Comparison of ENCODE assay signal across 1 cellular context in the genomic region with DNA sequence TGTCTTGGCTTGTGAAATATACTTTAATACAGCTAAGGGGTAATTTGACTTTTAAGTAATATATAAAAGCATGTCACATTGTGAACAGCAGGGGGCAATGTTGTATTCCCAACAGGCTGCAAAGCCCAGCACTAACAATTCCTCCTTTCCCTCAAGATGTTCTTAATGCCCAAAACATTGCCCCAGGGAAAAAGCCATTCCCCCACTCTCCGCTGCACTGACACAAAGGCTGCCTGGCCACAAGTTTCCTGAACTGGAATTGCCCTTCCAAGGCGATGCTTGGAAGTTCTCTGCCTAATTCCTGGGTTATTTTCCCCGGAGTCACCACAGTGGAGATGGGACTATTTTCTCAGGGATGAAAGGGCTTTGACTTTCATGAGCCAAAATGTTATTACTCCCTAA.
A peak's percentile ranks its signal among the peaks of the same experiment; 100 is the strongest.
TF ChIP-seq lines count a peak whose summit lies in the region.

No MANE protein-coding gene starts in this region.

TF ChIP-seq in HepG2, 621 proteins besides CTCF, POLR2A, EP300 and RAD21 (continued from another document and continues in another):
- TF ChIP-seq PRDM15 (CRISPR knock-in tag; IDR thresholded peaks at IDR 0.05) (no peak), CBX2 (IDR thresholded peaks at IDR 0.05; ENCODE audit: low read depth, low read length) (no peak), CBX2 (CRISPR knock-in tag; IDR thresholded peaks at IDR 0.05; ENCODE audit: low read depth) (peak; percentile 55; the same call in 1 of the 2 replicates), ZNF747 (CRISPR knock-in tag; IDR thresholded peaks at IDR 0.05; ENCODE audit: borderline replicate concordance) (no peak), ZNF703 (CRISPR knock-in tag; IDR thresholded peaks at IDR 0.05; ENCODE audit: borderline replicate concordance) (no peak), XBP1 (CRISPR knock-in tag; IDR thresholded peaks at IDR 0.05) (no peak), U2AF2 (IDR thresholded peaks at IDR 0.05; ENCODE audit: low read depth, low read length) (no peak), STAT6 (CRISPR knock-in tag; IDR thresholded peaks at IDR 0.05; ENCODE audit: borderline replicate concordance) (no peak), SMARCE1 (IDR thresholded peaks at IDR 0.05; ENCODE audit: borderline replicate concordance) (no peak), ZNF550 (CRISPR knock-in tag; IDR thresholded peaks at IDR 0.05; ENCODE audit: borderline replicate concordance) (no peak), PHB2 (IDR thresholded peaks at IDR 0.05; ENCODE audit: partially characterized antibody) (no peak), ONECUT2 (CRISPR knock-in tag; IDR thresholded peaks at IDR 0.05) (no peak), THAP11 (CRISPR knock-in tag; IDR thresholded peaks at IDR 0.05) (0 out of 2 replicates have a peak, but pooled peaks have one; percentile 42), MATR3 (CRISPR knock-in tag; IDR thresholded peaks at IDR 0.05) (no peak), SMYD3 (CRISPR knock-in tag; IDR thresholded peaks at IDR 0.05) (peak; percentile 73; the same call in 1 of the 2 replicates), FOSL2 (CRISPR knock-in tag; IDR thresholded peaks at IDR 0.05) (no peak), ZNF460 (CRISPR knock-in tag; IDR thresholded peaks at IDR 0.05; ENCODE audit: borderline replicate concordance) (no peak), ZNF446 (CRISPR knock-in tag; IDR thresholded peaks at IDR 0.05) (no peak), NFYC (CRISPR knock-in tag; IDR thresholded peaks at IDR 0.05) (no peak), ISX (CRISPR knock-in tag; conservative IDR thresholded peaks at IDR 0.05) (no peak), SNAPC5 (CRISPR knock-in tag; IDR thresholded peaks at IDR 0.05; ENCODE audit: borderline replicate concordance) (peak; percentile 40; the same call in 1 of the 2 replicates), ZNF883 (CRISPR knock-in tag; IDR thresholded peaks at IDR 0.05; ENCODE audit: not compliant biosample characterization) (no peak), FOXO1 (CRISPR knock-in tag; IDR thresholded peaks at IDR 0.05) (no peak), ZNF687 (CRISPR knock-in tag; IDR thresholded peaks at IDR 0.05) (no peak), NKX3-1 (CRISPR knock-in tag; IDR thresholded peaks at IDR 0.05) (no peak), HOXA9 (CRISPR knock-in tag; IDR thresholded peaks at IDR 0.05; ENCODE audit: borderline replicate concordance) (no peak), TBL1XR1 (IDR thresholded peaks at IDR 0.05; ENCODE audit: borderline replicate concordance, low read length, partially characterized antibody) (no peak), ZNF124 (CRISPR knock-in tag; IDR thresholded peaks at IDR 0.05) (no peak), CBFB (CRISPR knock-in tag; IDR thresholded peaks at IDR 0.05) (no peak), ARID2 (CRISPR knock-in tag; IDR thresholded peaks at IDR 0.05; ENCODE audit: borderline replicate concordance) (no peak), ZSCAN9 (CRISPR knock-in tag; IDR thresholded peaks at IDR 0.05; ENCODE audit: borderline replicate concordance) (0 out of 2 replicates have a peak, but pooled peaks have one; percentile 40), CSRNP1 (CRISPR knock-in tag; IDR thresholded peaks at IDR 0.05) (no peak), ELF3 (CRISPR knock-in tag; IDR thresholded peaks at IDR 0.05) (0 out of 2 replicates have a peak, but pooled peaks have one; percentile 10), NBN (conservative IDR thresholded peaks at IDR 0.05) (no peak)
- TF ChIP-seq, protein P1, sequence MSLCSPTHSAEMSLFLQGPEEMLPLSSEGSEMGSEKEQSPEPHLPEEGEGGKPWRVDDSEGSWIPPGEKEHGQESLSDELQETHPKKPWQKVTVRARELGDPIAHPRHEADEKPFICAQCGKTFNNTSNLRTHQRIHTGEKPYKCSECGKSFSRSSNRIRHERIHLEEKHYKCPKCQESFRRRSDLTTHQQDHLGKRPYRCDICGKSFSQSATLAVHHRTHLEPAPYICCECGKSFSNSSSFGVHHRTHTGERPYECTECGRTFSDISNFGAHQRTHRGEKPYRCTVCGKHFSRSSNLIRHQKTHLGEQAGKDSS (CRISPR knock-in tag; IDR thresholded peaks at IDR 0.05; ENCODE audit: borderline replicate concordance, low read depth) = no peak
- TF ChIP-seq, protein P2, sequence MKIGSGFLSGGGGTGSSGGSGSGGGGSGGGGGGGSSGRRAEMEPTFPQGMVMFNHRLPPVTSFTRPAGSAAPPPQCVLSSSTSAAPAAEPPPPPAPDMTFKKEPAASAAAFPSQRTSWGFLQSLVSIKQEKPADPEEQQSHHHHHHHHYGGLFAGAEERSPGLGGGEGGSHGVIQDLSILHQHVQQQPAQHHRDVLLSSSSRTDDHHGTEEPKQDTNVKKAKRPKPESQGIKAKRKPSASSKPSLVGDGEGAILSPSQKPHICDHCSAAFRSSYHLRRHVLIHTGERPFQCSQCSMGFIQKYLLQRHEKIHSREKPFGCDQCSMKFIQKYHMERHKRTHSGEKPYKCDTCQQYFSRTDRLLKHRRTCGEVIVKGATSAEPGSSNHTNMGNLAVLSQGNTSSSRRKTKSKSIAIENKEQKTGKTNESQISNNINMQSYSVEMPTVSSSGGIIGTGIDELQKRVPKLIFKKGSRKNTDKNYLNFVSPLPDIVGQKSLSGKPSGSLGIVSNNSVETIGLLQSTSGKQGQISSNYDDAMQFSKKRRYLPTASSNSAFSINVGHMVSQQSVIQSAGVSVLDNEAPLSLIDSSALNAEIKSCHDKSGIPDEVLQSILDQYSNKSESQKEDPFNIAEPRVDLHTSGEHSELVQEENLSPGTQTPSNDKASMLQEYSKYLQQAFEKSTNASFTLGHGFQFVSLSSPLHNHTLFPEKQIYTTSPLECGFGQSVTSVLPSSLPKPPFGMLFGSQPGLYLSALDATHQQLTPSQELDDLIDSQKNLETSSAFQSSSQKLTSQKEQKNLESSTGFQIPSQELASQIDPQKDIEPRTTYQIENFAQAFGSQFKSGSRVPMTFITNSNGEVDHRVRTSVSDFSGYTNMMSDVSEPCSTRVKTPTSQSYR (CRISPR knock-in tag; IDR thresholded peaks at IDR 0.05; ENCODE audit: borderline replicate concordance) = no peak
- TF ChIP-seq, protein P3, sequence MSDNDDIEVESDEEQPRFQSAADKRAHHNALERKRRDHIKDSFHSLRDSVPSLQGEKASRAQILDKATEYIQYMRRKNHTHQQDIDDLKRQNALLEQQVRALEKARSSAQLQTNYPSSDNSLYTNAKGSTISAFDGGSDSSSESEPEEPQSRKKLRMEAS (IDR thresholded peaks at IDR 0.05) = no peak
- TF ChIP-seq, protein P4, sequence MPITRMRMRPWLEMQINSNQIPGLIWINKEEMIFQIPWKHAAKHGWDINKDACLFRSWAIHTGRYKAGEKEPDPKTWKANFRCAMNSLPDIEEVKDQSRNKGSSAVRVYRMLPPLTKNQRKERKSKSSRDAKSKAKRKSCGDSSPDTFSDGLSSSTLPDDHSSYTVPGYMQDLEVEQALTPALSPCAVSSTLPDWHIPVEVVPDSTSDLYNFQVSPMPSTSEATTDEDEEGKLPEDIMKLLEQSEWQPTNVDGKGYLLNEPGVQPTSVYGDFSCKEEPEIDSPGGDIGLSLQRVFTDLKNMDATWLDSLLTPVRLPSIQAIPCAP (CRISPR knock-in tag; IDR thresholded peaks at IDR 0.05; ENCODE audit: low read depth) = no peak
- TF ChIP-seq, protein P5, sequence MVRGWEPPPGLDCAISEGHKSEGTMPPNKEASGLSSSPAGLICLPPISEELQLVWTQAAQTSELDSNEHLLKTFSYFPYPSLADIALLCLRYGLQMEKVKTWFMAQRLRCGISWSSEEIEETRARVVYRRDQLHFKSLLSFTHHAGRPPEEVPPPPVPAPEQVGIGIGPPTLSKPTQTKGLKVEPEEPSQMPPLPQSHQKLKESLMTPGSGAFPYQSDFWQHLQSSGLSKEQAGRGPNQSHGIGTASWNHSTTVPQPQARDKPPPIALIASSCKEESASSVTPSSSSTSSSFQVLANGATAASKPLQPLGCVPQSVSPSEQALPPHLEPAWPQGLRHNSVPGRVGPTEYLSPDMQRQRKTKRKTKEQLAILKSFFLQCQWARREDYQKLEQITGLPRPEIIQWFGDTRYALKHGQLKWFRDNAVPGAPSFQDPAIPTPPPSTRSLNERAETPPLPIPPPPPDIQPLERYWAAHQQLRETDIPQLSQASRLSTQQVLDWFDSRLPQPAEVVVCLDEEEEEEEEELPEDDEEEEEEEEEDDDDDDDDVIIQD (CRISPR knock-in tag; IDR thresholded peaks at IDR 0.05; ENCODE audit: low read depth) = no peak
